ENCODE assay signal across 1 cellular context in genomic region chr7:1170741-1171501, GRCh38.
TF ChIP-seq lines count a peak whose summit lies in the region.

No MANE protein-coding gene starts in this region.

TF ChIP-seq in GM12878, 131 proteins besides CTCF, POLR2A, EP300 and RAD21 (continued from another document):
- TF ChIP-seq IKZF1 (conservative IDR thresholded peaks at IDR 0.05), result 0 out of 2 replicates have a peak, but pooled peaks have one; percentile 36
